Comparison of ENCODE assay signal across 22 cellular contexts in the genomic region with DNA sequence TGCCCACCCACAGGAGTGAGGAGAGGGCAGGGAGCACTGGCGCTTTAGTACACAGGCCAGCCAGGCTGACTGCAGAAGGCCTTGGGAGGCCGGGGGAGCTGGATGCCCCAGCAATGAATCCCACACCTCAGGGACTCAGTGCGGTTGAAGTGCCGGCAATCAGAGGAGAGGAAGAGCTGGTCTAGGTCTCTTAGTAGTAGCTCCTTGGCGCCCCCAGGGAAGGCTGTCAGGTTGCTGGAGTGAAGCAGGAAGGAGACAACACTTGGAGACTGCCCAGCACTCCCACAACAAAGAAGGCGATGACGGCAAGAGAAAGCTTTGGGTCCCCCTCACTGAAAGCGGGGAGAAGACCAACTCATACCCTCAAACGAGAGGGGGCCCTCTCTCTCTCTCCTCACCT.
"Had no signal": no experiment of that assay in that cellular context is flagged by ENCODE, and none has a peak within 500 bp of the region (broad histone marks: within the 10 kb centered on the region; RNA-seq: fewer than 3 reads in every experiment).

No MANE protein-coding gene starts in this region.

- H3K27me3 ChIP-seq: dorsolateral prefrontal cortex, heart left ventricle, neural progenitor cell, pancreas, suprapubic skin, thyroid gland, vagina had no signal

- H3K27me3 Mint-ChIP-seq: natural killer cell treated with Interleukin-12 subunit alpha and Interleukin-12 subunit beta and Interleukin-15 and Interleukin-18, amount 100 ng/mL, for 72 hours; progenitor cell of endocrine pancreas; type B pancreatic cell had no signal

- H3K9ac ChIP-seq: neural progenitor cell had no signal

- H3K4me3 ChIP-seq: dorsolateral prefrontal cortex, heart left ventricle, neural progenitor cell, pancreas, suprapubic skin, thyroid gland, vagina had no signal

- H3K4me1 ChIP-seq: neural progenitor cell had no signal

- H3K9me3 Mint-ChIP-seq: natural killer cell treated with Interleukin-12 subunit alpha and Interleukin-12 subunit beta and Interleukin-15 and Interleukin-18, amount 100 ng/mL, for 72 hours; neural progenitor cell; stimulated activated effector memory CD8-positive, alpha-beta T cell treated with anti-CD3 and anti-CD28 coated beads, Interleukin-12 subunit alpha, Interleukin-12 subunit beta, amount 100 ng/mL, for 72 hours; type B pancreatic cell had no signal

- H3K9me3 ChIP-seq: heart left ventricle, pancreas, suprapubic skin, thyroid gland, vagina had no signal

- H3K36me3 ChIP-seq: neural progenitor cell had no signal

- H3K27ac Mint-ChIP-seq: natural killer cell treated with Interleukin-12 subunit alpha and Interleukin-12 subunit beta and Interleukin-15 and Interleukin-18, amount 100 ng/mL, for 72 hours; neural progenitor cell; progenitor cell of endocrine pancreas had no signal

- H3K4me3 Mint-ChIP-seq: natural killer cell treated with Interleukin-12 subunit alpha and Interleukin-12 subunit beta and Interleukin-15 and Interleukin-18, amount 100 ng/mL, for 72 hours; neural progenitor cell; stimulated activated effector memory CD8-positive, alpha-beta T cell treated with anti-CD3 and anti-CD28 coated beads, Interleukin-12 subunit alpha, Interleukin-12 subunit beta, amount 100 ng/mL, for 72 hours; type B pancreatic cell had no signal

- H3K27ac ChIP-seq: heart left ventricle, neural progenitor cell, pancreas, suprapubic skin, vagina had no signal

- ATAC-seq: esophagus mucosa; heart left ventricle; natural killer cell treated with Interleukin-12 subunit alpha and Interleukin-12 subunit beta and Interleukin-15 and Interleukin-18, amount 100 ng/mL, for 72 hours; pancreas; right cardiac atrium; stimulated activated effector memory CD8-positive, alpha-beta T cell treated with anti-CD3 and anti-CD28 coated beads, Interleukin-12 subunit alpha, Interleukin-12 subunit beta, amount 100 ng/mL, for 72 hours; stimulated activated naive CD8-positive, alpha-beta T cell treated with anti-CD3 and anti-CD28 coated beads, Interleukin-15, Interleukin-2, amounts not matched to agents 100 U/mL and 50 U/mL, for 24 hours had no signal

- DNase-seq: cortex of kidney; dorsolateral prefrontal cortex; effector CD8-positive, alpha-beta T cell; heart left ventricle; hypothalamus; kidney glomerular epithelial cell; midbrain; nucleus accumbens; small intestine; stimulated activated CD4-positive, alpha-beta T cell treated with anti-CD3 and anti-CD28 coated beads, Interleukin-4, amount 100 ng/mL, for 1 hour; stimulated activated naive CD8-positive, alpha-beta T cell treated with anti-CD3 and anti-CD28 coated beads, Interleukin-15, Interleukin-2, amounts not matched to agents 100 U/mL and 50 U/mL, for 24 hours; thyroid gland had no signal
